Comparison of ENCODE assay signal across 8 cellular contexts in genomic region chr15:44712108-44713005, GRCh38. TPM values are rescaled to one million over a fixed set of nuclear protein-coding genes. Genes with fewer than 3 reads are reported as not detected.
A peak's percentile ranks its signal among the peaks of the same experiment; 100 is the strongest.
DNase-seq lines count a peak whose midpoint lies in the region; ATAC-seq and TF ChIP-seq lines count a peak whose summit lies in the region.

No MANE protein-coding gene starts in this region.

- peak; percentile 74 for ATAC-seq in left ventricle myocardium superior

- 14% methylated on average over 35 of the region's 35 CpGs for WGBS in prostate gland

- no peaks in the 10 kb centered on the region for H3K9me3 ChIP-seq in prostate gland

- H3K4me1 ChIP-seq in prostate gland (replicated peaks) = no peaks in the 10 kb centered on the region

- TF ChIP-seq POLR2A in prostate gland (IDR thresholded peaks at IDR 0.05) = peak; percentile 71

- peak overlapping the region; percentile 97 to 99 for H3K27ac ChIP-seq in prostate gland

- H3K4me3 ChIP-seq in GM12864 (ENCODE audit: low read depth, low read length) (peak overlapping the region; percentile 89), prostate gland (peak overlapping the region; percentile 80 to 96)

- peaks cover 6 to 14% of the 10 kb centered on the region in 2 donors for H3K36me3 ChIP-seq in prostate gland

- H3K27me3 ChIP-seq in prostate gland (replicated peaks; ENCODE audit: insufficient read depth) = no peaks in the 10 kb centered on the region

- TF ChIP-seq CTCF in GM12864 (IDR thresholded peaks at IDR 0.05; ENCODE audit: low read depth, low read length, missing control alignments) (no peak), prostate gland (IDR thresholded peaks at IDR 0.05) (no peak)

- DNase-seq in GM12864 (ENCODE audit: low read depth) = no peak
- DNase-seq in LHCN-M2 (ENCODE audit: low read depth) = peak; percentile 80
- DNase-seq in SW 1271 (lab: John Stamatoyannopoulos, UW) = peak; percentile 37 to 61
- peak in 34 of 58 donors; percentile 7 to 50 (median 24) for DNase-seq in anterior cingulate cortex (lab: John Stamatoyannopoulos, UW)
- peak; percentile 67 for DNase-seq in left ventricle myocardium superior
- DNase-seq in prostate gland (ENCODE audit: low spot score) = peak; percentile 82
- no peak for DNase-seq in GOT3 (lab: John Stamatoyannopoulos, UW)
- no peak for DNase-seq in NCI-H446 treated with DMSO at 0.1 percent for 48 hours (lab: John Stamatoyannopoulos, UW)

- intact Hi-C loops in left ventricle myocardium superior (cut with micrococcal nuclease) = no loop called here
- intact Hi-C loops in prostate gland (cut with DNase I) = loop anchor here (5.0 kb wide), 4 partner anchors 50 to 425 kb away; partner anchors contain the start of genes CTDSPL2, EIF3J, GOLM2 and SPG11

RNA-seq across cellular contexts. Expression of gene B2M, which starts 1.0 kb away (rescaled TPM):
- total RNA-seq in LHCN-M2 (2014; rRNA removed) (1,643 and 2,330 TPM in 2 replicates), left ventricle myocardium superior (1,156 TPM), prostate gland (1,000 to 10,000 TPM; 2,014 to 2,775 TPM)
- 1,565 TPM for polyA plus RNA-seq in LHCN-M2 (2012)

RNA-seq across cellular contexts. Expression of gene PATL2, which starts 1.2 kb away (rescaled TPM):
- total RNA-seq in LHCN-M2 (2014; rRNA removed) (0.19 and 0.57 TPM in 2 replicates), left ventricle myocardium superior (3.0 TPM), prostate gland (1 to 10 TPM in 1 of 2 donors, under 1 TPM in 1; 0.77 to 1.2 TPM)
- polyA plus RNA-seq in LHCN-M2 (2012) = 0.10 TPM

RNA-seq across cellular contexts. Expression of gene TRIM69, which starts 24.0 kb away (rescaled TPM):
- total RNA-seq in LHCN-M2 (2014; rRNA removed) (12.0 and 15.7 TPM in 2 replicates), left ventricle myocardium superior (55.2 TPM), prostate gland (10 to 100 TPM in 1 of 2 donors, 1 to 10 TPM in 1; 7.6 to 12.0 TPM)
- 7.7 TPM for polyA plus RNA-seq in LHCN-M2 (2012)

RNA-seq across cellular contexts. Expression of gene SPG11, which starts 48.9 kb away (rescaled TPM):
- total RNA-seq in LHCN-M2 (2014; rRNA removed) (40.2 and 46.4 TPM in 2 replicates), left ventricle myocardium superior (40.9 TPM), prostate gland (10 to 100 TPM; 86.2 to 93.7 TPM)
- polyA plus RNA-seq in LHCN-M2 (2012) = 16.5 TPM

Comparison
In these comparisons a context has a peak if more than half of its experiments do, and no peak if none do; other contexts are left out.
1. DNase-seq: peak in LHCN-M2 (single experiment), SW 1271 (2 of 2), anterior cingulate cortex (34 of 58), left ventricle myocardium superior (single experiment) and prostate gland (single experiment); none in GM12864 (single experiment), GOT3 (single experiment) and NCI-H446 treated with DMSO at 0.1 percent for 48 hours (single experiment).